8 cellular contexts compared by ENCODE assay signal in genomic region chr18:59268722-59269562, GRCh38.
DNase-seq lines count a peak whose midpoint lies in the region; ATAC-seq and TF ChIP-seq lines count a peak whose summit lies in the region.

No MANE protein-coding gene starts in this region.

- no peak for TF ChIP-seq CTCF in fibroblast of mammary gland (conservative IDR thresholded peaks at IDR 0.05; ENCODE audit: control insufficient read depth, insufficient read depth, low read depth, low read length)

- H3K4me3 ChIP-seq in fibroblast of mammary gland (ENCODE audit: control insufficient read depth, low read depth, low read length), result no peak overlapping the region

- ATAC-seq in HG02981 (IDR thresholded peaks at IDR 0.05; ENCODE audit: unreplicated experiment), result peak; percentile 46
- peak; percentile 71 for ATAC-seq in SK-N-SH treated with all-trans-retinoic acid at 6 μM for 48 hours

- DNase-seq in GM03348 (ENCODE audit: low spot score) (peak; percentile 53), fibroblast of mammary gland (ENCODE audit: low read depth) (peak; percentile 25), retina (peak; percentile 79), NAMALWA (ENCODE audit: low spot score) (no peak), activated gamma-delta T cell treated with Interleukin-2 at 50 U/mL for 16 hours (no peak), SKM-1 (lab: John Stamatoyannopoulos, UW; ENCODE audit: unreplicated experiment) (no peak)

TF ChIP-seq in SK-N-SH treated with all-trans-retinoic acid at 6 μM for 48 hours, 23 proteins besides CTCF, POLR2A, EP300 and RAD21:
- TF ChIP-seq TCF4 (CRISPR knock-in tag; IDR thresholded peaks at IDR 0.05; ENCODE audit: borderline replicate concordance) (no peak), PATZ1 (CRISPR knock-in tag; IDR thresholded peaks at IDR 0.05; ENCODE audit: borderline replicate concordance) (no peak), ISL1 (CRISPR knock-in tag; IDR thresholded peaks at IDR 0.05) (no peak), CSRNP3 (CRISPR knock-in tag; IDR thresholded peaks at IDR 0.05) (no peak), CSDC2 (CRISPR knock-in tag; IDR thresholded peaks at IDR 0.05) (no peak), ZNF565 (CRISPR knock-in tag; conservative IDR thresholded peaks at IDR 0.05; ENCODE audit: low read depth) (no peak), RARB (CRISPR knock-in tag; IDR thresholded peaks at IDR 0.05) (no peak)

Comparison
In these comparisons a context has a peak if more than half of its experiments do, and no peak if none do; other contexts are left out.
1. DNase-seq: peak in GM03348 (single experiment), fibroblast of mammary gland (single experiment) and retina (single experiment); none in NAMALWA (single experiment), activated gamma-delta T cell treated with Interleukin-2 at 50 U/mL for 16 hours (single experiment) and SKM-1 (single experiment).